ENCODE assay signal across 10 cellular contexts in the genomic region with DNA sequence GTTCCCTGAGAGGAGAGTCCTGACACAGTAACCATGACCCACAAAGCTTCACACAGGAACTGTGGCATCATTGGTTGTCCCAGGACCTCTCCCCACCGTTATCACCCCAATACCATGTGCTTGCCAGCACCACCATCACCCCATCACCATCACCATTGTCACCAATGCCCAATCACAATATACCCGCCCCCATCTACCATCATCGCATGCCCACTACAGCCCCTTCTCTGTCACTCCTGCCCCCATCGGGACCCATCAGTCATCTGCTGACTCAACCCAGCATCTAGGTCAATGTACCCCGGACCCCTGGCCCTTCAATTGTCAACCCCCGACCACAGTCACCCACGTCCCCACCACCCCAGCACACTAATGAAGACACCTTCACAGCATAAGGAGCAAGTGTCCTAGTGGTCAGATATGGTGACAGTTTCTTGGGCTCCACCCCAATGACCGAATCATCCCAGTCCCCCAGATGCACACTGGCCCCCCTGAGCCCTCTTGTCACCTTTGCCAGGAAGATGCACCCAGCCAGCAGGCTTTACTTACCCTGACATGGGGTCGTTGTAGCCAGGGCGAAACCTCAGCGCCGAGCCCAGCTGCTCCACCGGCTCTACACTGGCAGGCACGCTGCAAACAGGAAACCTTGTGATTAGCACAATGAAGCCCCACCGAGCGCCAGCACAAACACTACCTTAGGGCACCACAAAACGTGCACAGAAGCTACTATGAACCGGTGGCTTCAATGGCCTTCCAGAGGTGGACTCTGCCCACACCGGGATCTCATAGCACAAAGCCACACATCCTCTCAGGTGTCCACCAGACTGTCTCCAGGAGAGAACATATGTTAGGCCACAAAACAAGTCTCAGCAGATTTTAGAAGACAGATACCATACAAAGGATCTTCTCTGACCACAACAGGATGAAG. TPM values are rescaled to one million over a fixed set of nuclear protein-coding genes. Genes with fewer than 3 reads are reported as not detected.
DNase-seq lines count a peak whose midpoint lies in the region; ATAC-seq, FAIRE-seq and TF ChIP-seq lines count a peak whose summit lies in the region.
"Had no signal": no experiment of that assay in that cellular context is flagged by ENCODE, and none has a peak within 500 bp of the region (broad histone marks: within the 10 kb centered on the region; RNA-seq: fewer than 3 reads in every experiment).

No MANE protein-coding gene starts in this region.

- peak overlapping the region; percentile 98 for H3K27ac Mint-ChIP-seq in activated CD8-positive, alpha-beta T cell treated with anti-CD3 and anti-CD28 coated beads for 36 hours

- no peak for FAIRE-seq in kidney (lab: Jason Lieb, UNC)
- FAIRE-seq: TTC549 had no signal

- H3K4me1 ChIP-seq in BLaER1 (peaks cover 70% of the 10 kb centered on the region), kidney (ENCODE audit: control insufficient read depth in 1 of 2, insufficient read depth in 1 of 2, low read depth in 1 of 2, low read length in 2 of 2) (no peaks in the 10 kb centered on the region)

- peak overlapping the region; percentile 68 for H3K4me3 Mint-ChIP-seq in activated CD8-positive, alpha-beta T cell treated with anti-CD3 and anti-CD28 coated beads for 36 hours

- TF ChIP-seq CTCF in activated CD8-positive, alpha-beta T cell treated with anti-CD3 and anti-CD28 coated beads for 36 hours (IDR thresholded peaks at IDR 0.05): no peak
- TF ChIP-seq CTCF in kidney (IDR thresholded peaks at IDR 0.05; ENCODE audit: borderline replicate concordance, extremely low read depth, insufficient read depth): no peak

- H4K20me1 ChIP-seq in BLaER1: no peaks in the 10 kb centered on the region

- CTCF ChIA-PET in activated CD8-positive, alpha-beta T cell treated with anti-CD3 and anti-CD28 coated beads for 36 hours (lab: Charles Lee): interaction anchor here (0.7 to 1.8 kb wide), 2 partner anchors 28 to 43 kb away, joined by 3 to 4 read pairs; no protein-coding TSS in a partner anchor

- H3K4me3 ChIP-seq in BLaER1: peak overlapping the region; percentile 32; the same call in 1 of the 2 replicates
- no peak overlapping the region for H3K4me3 ChIP-seq in kidney (ENCODE audit: low read length in 2 of 2)

- DNase-seq in activated CD8-positive, alpha-beta T cell treated with anti-CD3 and anti-CD28 coated beads for 36 hours: peak; percentile 80
- DNase-seq in kidney (peak; percentile 73), Ammon's horn (ENCODE audit: low spot score) (no peak), NCI-H1930 (lab: John Stamatoyannopoulos, UW) (no peak)
- DNase-seq: mesenchymal stem cell had no signal

- H3K4me2 ChIP-seq in BLaER1: peak overlapping the region; percentile 79

- no peaks in the 10 kb centered on the region for H3K9me3 Mint-ChIP-seq in activated CD8-positive, alpha-beta T cell treated with anti-CD3 and anti-CD28 coated beads for 36 hours

- peak overlapping the region; percentile 70; the same call in 1 of the 2 replicates for H3K9ac ChIP-seq in BLaER1
- H3K9ac ChIP-seq in kidney (ENCODE audit: low read length in 2 of 2): no peak overlapping the region

- H3K36me3 Mint-ChIP-seq in activated CD8-positive, alpha-beta T cell treated with anti-CD3 and anti-CD28 coated beads for 36 hours (ENCODE audit: low read depth): peaks cover 3% of the 10 kb centered on the region

- no peaks in the 10 kb centered on the region for H3K27me3 Mint-ChIP-seq in activated CD8-positive, alpha-beta T cell treated with anti-CD3 and anti-CD28 coated beads for 36 hours

- intact Hi-C loops in activated CD8-positive, alpha-beta T cell treated with anti-CD3 and anti-CD28 coated beads for 36 hours (cut with micrococcal nuclease): no loop called here
- intact Hi-C loops in kidney (cut with DNase I): no loop called here

- ATAC-seq in HG03175 (IDR thresholded peaks at IDR 0.05; ENCODE audit: unreplicated experiment) (peak; percentile 51), HG02763 (IDR thresholded peaks at IDR 0.05; ENCODE audit: unreplicated experiment) (no peak), GM21737 (IDR thresholded peaks at IDR 0.05; ENCODE audit: unreplicated experiment) (no peak)
- peak; percentile 79 for ATAC-seq in activated CD8-positive, alpha-beta T cell treated with anti-CD3 and anti-CD28 coated beads for 36 hours

- H3K9me3 ChIP-seq in BLaER1 (no peaks in the 10 kb centered on the region), kidney (ENCODE audit: control insufficient read depth in 1 of 2, low read length in 2 of 2) (no peaks in the 10 kb centered on the region)

- H3K27me3 ChIP-seq in BLaER1: no peaks in the 10 kb centered on the region

- H3K36me3 ChIP-seq in BLaER1: 0 out of 2 replicates have a peak, but pooled peaks cover 5% of the 10 kb centered on the region
- no peaks in the 10 kb centered on the region for H3K36me3 ChIP-seq in kidney (ENCODE audit: control insufficient read depth in 1 of 2, insufficient read depth in 2 of 2, low read length in 2 of 2)

- peak overlapping the region; percentile 77 for H3K27ac ChIP-seq in BLaER1
- H3K27ac ChIP-seq in kidney (ENCODE audit: low read depth in 2 of 2, low read length in 2 of 2): no peak overlapping the region

- POLR2A ChIA-PET in activated CD8-positive, alpha-beta T cell treated with anti-CD3 and anti-CD28 coated beads for 36 hours (lab: Charles Lee): interaction anchor here (0.8 to 2.9 kb wide), 3 partner anchors 9 to 25 kb away, joined by 3 to 18 read pairs (median 3); a partner anchor contains a TSS

- H3K4me1 Mint-ChIP-seq in activated CD8-positive, alpha-beta T cell treated with anti-CD3 and anti-CD28 coated beads for 36 hours (ENCODE audit: low read depth): peaks cover 35% of the 10 kb centered on the region

RNA-seq across cellular contexts. Expression of a gene that starts 25.1 kb away (rescaled TPM):
- 10 to 100 TPM; 65.9 to 71.4 TPM for total RNA-seq in activated CD8-positive, alpha-beta T cell treated with anti-CD3 and anti-CD28 coated beads for 36 hours
- 214 TPM for total RNA-seq in kidney
- 157 TPM for polyA plus RNA-seq in kidney (ENCODE audit: insufficient read depth, low read depth, low replicate concordance)

RNA-seq across cellular contexts. Expression of a gene that starts 32.4 kb away (rescaled TPM):
- 10 to 100 TPM; 12.4 to 15.0 TPM for total RNA-seq in activated CD8-positive, alpha-beta T cell treated with anti-CD3 and anti-CD28 coated beads for 36 hours
- total RNA-seq in kidney: 6.7 TPM
- polyA plus RNA-seq in kidney (ENCODE audit: insufficient read depth, low read depth, low replicate concordance): 5.4 TPM

RNA-seq across cellular contexts. Expression of a gene that starts 38.8 kb away (rescaled TPM):
- total RNA-seq in activated CD8-positive, alpha-beta T cell treated with anti-CD3 and anti-CD28 coated beads for 36 hours: 100 to 1,000 TPM; 312 to 334 TPM
- total RNA-seq in kidney: 195 TPM
- 631 TPM for polyA plus RNA-seq in kidney (ENCODE audit: insufficient read depth, low read depth, low replicate concordance)

RNA-seq across cellular contexts. Expression of a gene that starts 39.0 kb away (rescaled TPM):
- total RNA-seq in activated CD8-positive, alpha-beta T cell treated with anti-CD3 and anti-CD28 coated beads for 36 hours: 10 to 100 TPM; 25.3 to 28.3 TPM
- total RNA-seq in kidney: 13.8 TPM
- 32.8 TPM for polyA plus RNA-seq in kidney (ENCODE audit: insufficient read depth, low read depth, low replicate concordance)

RNA-seq across cellular contexts. Expression of a gene that starts 49.0 kb away (rescaled TPM):
- 1 to 10 TPM; 3.7 TPM for total RNA-seq in activated CD8-positive, alpha-beta T cell treated with anti-CD3 and anti-CD28 coated beads for 36 hours
- 224 TPM for total RNA-seq in kidney
- polyA plus RNA-seq in kidney (ENCODE audit: insufficient read depth, low read depth, low replicate concordance): 101 TPM

Comparison
In these comparisons a context has a peak if more than half of its experiments do, and no peak if none do; other contexts are left out.
1. ATAC-seq: peak in HG03175 (single experiment) and activated CD8-positive, alpha-beta T cell treated with anti-CD3 and anti-CD28 coated beads for 36 hours (single experiment); none in HG02763 (single experiment) and GM21737 (single experiment).
2. DNase-seq: peak in activated CD8-positive, alpha-beta T cell treated with anti-CD3 and anti-CD28 coated beads for 36 hours (single experiment) and kidney (single experiment); none in Ammon's horn (single experiment) and NCI-H1930 (0 of 2).